In the genomic region with DNA sequence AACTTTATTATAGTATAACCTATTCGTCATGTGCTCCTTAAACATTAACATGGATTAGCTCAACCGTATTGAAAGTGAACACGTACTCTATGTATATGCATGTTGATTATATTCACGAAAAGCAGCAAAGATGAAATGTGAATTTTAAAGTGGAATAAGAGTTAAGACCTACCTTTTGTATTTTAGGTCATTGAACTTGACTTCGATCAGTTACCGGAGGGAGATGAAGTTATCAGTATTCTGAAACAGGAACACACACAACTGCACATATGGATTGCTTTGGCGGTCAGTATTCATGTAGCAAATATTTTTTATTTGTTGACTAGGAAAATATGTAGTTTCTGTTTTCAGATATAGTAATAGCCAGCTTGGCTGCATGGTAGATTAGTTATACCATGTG, we compare ENCODE assay signal across 2 cellular contexts.
TF ChIP-seq lines count a peak whose summit lies in the region.

No MANE protein-coding gene starts in this region.

TF ChIP-seq in HEK293, 187 proteins besides CTCF, POLR2A, EP300 and RAD21:
- TF ChIP-seq, protein P1, sequence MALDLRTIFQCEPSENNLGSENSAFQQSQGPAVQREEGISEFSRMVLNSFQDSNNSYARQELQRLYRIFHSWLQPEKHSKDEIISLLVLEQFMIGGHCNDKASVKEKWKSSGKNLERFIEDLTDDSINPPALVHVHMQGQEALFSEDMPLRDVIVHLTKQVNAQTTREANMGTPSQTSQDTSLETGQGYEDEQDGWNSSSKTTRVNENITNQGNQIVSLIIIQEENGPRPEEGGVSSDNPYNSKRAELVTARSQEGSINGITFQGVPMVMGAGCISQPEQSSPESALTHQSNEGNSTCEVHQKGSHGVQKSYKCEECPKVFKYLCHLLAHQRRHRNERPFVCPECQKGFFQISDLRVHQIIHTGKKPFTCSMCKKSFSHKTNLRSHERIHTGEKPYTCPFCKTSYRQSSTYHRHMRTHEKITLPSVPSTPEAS (tag by site-specific recombination; IDR thresholded peaks at IDR 0.05), result no peak
- TF ChIP-seq ZNF791 (tag by site-specific recombination; IDR thresholded peaks at IDR 0.05) (no peak), ZNF211 (tag by site-specific recombination; IDR thresholded peaks at IDR 0.05; ENCODE audit: low read depth) (no peak), ZBTB7A (tag by site-specific recombination; IDR thresholded peaks at IDR 0.05; ENCODE audit: low read depth) (no peak), OSR2 (tag by site-specific recombination; IDR thresholded peaks at IDR 0.05) (no peak), SALL2 (tag by site-specific recombination; IDR thresholded peaks at IDR 0.05; ENCODE audit: borderline replicate concordance) (no peak), ZNF174 (tag by site-specific recombination; IDR thresholded peaks at IDR 0.05) (no peak), ZNF37A (tag by site-specific recombination; IDR thresholded peaks at IDR 0.05) (no peak), ZNF416 (tag by site-specific recombination; IDR thresholded peaks at IDR 0.05) (no peak), ZNF292 (tag by site-specific recombination; IDR thresholded peaks at IDR 0.05; ENCODE audit: borderline replicate concordance, low read depth) (no peak), ZNF146 (tag by site-specific recombination; IDR thresholded peaks at IDR 0.05) (no peak), HOXD13 (CRISPR knock-in tag; IDR thresholded peaks at IDR 0.05; ENCODE audit: borderline replicate concordance) (no peak), ZNF121 (tag by site-specific recombination; IDR thresholded peaks at IDR 0.05) (no peak), ZNF24 (tag by site-specific recombination; IDR thresholded peaks at IDR 0.05) (no peak), SETDB1 (IDR thresholded peaks at IDR 0.05; ENCODE audit: insufficient read length, low read length) (no peak)
- TF ChIP-seq, protein P2, sequence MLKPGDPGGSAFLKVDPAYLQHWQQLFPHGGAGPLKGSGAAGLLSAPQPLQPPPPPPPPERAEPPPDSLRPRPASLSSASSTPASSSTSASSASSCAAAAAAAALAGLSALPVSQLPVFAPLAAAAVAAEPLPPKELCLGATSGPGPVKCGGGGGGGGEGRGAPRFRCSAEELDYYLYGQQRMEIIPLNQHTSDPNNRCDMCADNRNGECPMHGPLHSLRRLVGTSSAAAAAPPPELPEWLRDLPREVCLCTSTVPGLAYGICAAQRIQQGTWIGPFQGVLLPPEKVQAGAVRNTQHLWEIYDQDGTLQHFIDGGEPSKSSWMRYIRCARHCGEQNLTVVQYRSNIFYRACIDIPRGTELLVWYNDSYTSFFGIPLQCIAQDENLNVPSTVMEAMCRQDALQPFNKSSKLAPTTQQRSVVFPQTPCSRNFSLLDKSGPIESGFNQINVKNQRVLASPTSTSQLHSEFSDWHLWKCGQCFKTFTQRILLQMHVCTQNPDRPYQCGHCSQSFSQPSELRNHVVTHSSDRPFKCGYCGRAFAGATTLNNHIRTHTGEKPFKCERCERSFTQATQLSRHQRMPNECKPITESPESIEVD (tag by site-specific recombination; IDR thresholded peaks at IDR 0.05), result no peak
TF ChIP-seq in HEK293: peak in this region for 0.

TF ChIP-seq in GM12878, 131 proteins besides CTCF, POLR2A, EP300 and RAD21:
- no peak for TF ChIP-seq NFIC (IDR thresholded peaks at IDR 0.05; ENCODE audit: low read depth, low read length)
- TF ChIP-seq, protein P3, sequence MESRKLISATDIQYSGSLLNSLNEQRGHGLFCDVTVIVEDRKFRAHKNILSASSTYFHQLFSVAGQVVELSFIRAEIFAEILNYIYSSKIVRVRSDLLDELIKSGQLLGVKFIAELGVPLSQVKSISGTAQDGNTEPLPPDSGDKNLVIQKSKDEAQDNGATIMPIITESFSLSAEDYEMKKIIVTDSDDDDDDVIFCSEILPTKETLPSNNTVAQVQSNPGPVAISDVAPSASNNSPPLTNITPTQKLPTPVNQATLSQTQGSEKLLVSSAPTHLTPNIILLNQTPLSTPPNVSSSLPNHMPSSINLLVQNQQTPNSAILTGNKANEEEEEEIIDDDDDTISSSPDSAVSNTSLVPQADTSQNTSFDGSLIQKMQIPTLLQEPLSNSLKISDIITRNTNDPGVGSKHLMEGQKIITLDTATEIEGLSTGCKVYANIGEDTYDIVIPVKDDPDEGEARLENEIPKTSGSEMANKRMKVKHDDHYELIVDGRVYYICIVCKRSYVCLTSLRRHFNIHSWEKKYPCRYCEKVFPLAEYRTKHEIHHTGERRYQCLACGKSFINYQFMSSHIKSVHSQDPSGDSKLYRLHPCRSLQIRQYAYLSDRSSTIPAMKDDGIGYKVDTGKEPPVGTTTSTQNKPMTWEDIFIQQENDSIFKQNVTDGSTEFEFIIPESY (IDR thresholded peaks at IDR 0.05), result no peak
- TF ChIP-seq CHD2 (IDR thresholded peaks at IDR 0.05; ENCODE audit: borderline replicate concordance, low read depth, low read length), result no peak
- TF ChIP-seq, protein P4, sequence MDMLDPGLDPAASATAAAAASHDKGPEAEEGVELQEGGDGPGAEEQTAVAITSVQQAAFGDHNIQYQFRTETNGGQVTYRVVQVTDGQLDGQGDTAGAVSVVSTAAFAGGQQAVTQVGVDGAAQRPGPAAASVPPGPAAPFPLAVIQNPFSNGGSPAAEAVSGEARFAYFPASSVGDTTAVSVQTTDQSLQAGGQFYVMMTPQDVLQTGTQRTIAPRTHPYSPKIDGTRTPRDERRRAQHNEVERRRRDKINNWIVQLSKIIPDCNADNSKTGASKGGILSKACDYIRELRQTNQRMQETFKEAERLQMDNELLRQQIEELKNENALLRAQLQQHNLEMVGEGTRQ (IDR thresholded peaks at IDR 0.05; ENCODE audit: borderline replicate concordance, low read depth, low read length), result no peak
- TF ChIP-seq SUPT20H (IDR thresholded peaks at IDR 0.05; ENCODE audit: borderline replicate concordance, control insufficient read depth, low read depth, low read length), result no peak
- TF ChIP-seq SMARCA5 (IDR thresholded peaks at IDR 0.05), result no peak
- TF ChIP-seq SUZ12 (IDR thresholded peaks at IDR 0.05; ENCODE audit: unreplicated experiment), result no peak
- TF ChIP-seq HDAC6 (IDR thresholded peaks at IDR 0.05; ENCODE audit: unreplicated experiment), result no peak
- no peak for TF ChIP-seq YBX1 (IDR thresholded peaks at IDR 0.05)
- no peak for TF ChIP-seq NFXL1 (IDR thresholded peaks at IDR 0.05; ENCODE audit: borderline replicate concordance)
- TF ChIP-seq SREBF2 (IDR thresholded peaks at IDR 0.05; ENCODE audit: low read length), result no peak
- no peak for TF ChIP-seq ATF7 (IDR thresholded peaks at IDR 0.05; ENCODE audit: low read depth)
- no peak for TF ChIP-seq FOXK2 (IDR thresholded peaks at IDR 0.05)
- TF ChIP-seq, protein P5, sequence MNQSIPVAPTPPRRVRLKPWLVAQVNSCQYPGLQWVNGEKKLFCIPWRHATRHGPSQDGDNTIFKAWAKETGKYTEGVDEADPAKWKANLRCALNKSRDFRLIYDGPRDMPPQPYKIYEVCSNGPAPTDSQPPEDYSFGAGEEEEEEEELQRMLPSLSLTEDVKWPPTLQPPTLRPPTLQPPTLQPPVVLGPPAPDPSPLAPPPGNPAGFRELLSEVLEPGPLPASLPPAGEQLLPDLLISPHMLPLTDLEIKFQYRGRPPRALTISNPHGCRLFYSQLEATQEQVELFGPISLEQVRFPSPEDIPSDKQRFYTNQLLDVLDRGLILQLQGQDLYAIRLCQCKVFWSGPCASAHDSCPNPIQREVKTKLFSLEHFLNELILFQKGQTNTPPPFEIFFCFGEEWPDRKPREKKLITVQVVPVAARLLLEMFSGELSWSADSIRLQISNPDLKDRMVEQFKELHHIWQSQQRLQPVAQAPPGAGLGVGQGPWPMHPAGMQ (IDR thresholded peaks at IDR 0.05; ENCODE audit: borderline replicate concordance), result no peak
- no peak for TF ChIP-seq SMAD1 (IDR thresholded peaks at IDR 0.05; ENCODE audit: low read depth, partially characterized antibody)
- TF ChIP-seq, protein P6, sequence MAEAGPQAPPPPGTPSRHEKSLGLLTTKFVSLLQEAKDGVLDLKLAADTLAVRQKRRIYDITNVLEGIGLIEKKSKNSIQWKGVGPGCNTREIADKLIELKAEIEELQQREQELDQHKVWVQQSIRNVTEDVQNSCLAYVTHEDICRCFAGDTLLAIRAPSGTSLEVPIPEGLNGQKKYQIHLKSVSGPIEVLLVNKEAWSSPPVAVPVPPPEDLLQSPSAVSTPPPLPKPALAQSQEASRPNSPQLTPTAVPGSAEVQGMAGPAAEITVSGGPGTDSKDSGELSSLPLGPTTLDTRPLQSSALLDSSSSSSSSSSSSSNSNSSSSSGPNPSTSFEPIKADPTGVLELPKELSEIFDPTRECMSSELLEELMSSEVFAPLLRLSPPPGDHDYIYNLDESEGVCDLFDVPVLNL (IDR thresholded peaks at IDR 0.05; ENCODE audit: low read depth, low read length), result no peak
- no peak for TF ChIP-seq NFYA (IDR thresholded peaks at IDR 0.05; ENCODE audit: borderline replicate concordance, low read depth, low read length)
- no peak for TF ChIP-seq BRCA1 (IDR thresholded peaks at IDR 0.05; ENCODE audit: low read depth, low read length)
- TF ChIP-seq MXI1 (IDR thresholded peaks at IDR 0.05; ENCODE audit: low read depth, low read length), result no peak
